Comparison of ENCODE assay signal across 13 cellular contexts in genomic region chr22:22884888-22885840, GRCh38. TPM values are rescaled to one million over a fixed set of nuclear protein-coding genes. Genes with fewer than 3 reads are reported as not detected.
A peak's percentile ranks its signal among the peaks of the same experiment; 100 is the strongest.
DNase-seq lines count a peak whose midpoint lies in the region; ATAC-seq and TF ChIP-seq lines count a peak whose summit lies in the region.
"Had no signal": no experiment of that assay in that cellular context is flagged by ENCODE, and none has a peak within 500 bp of the region (broad histone marks: within the 10 kb centered on the region; RNA-seq: fewer than 3 reads in every experiment).

No MANE protein-coding gene starts in this region.

- intact Hi-C loops in activated CD4-positive, alpha-beta T cell treated with anti-CD3 and anti-CD28 coated beads, Interleukin-2, amount 10 ng/mL, durations not matched to agents 24 days and 14 days (cut with micrococcal nuclease), result loop anchor here (5.0 to 10.0 kb wide), 5 partner anchors 42 to 130 kb away; no protein-coding TSS in a partner anchor
- intact Hi-C loops in activated B cell treated with CpG ODN at 0.5 μM for 24 hours (cut with micrococcal nuclease), result loop anchor here (1.0 to 5.0 kb wide), 11 partner anchors 30 to 463 kb away; no protein-coding TSS in a partner anchor

- H3K9me3 Mint-ChIP-seq in activated CD4-positive, alpha-beta T cell treated with anti-CD3 and anti-CD28 coated beads, Interleukin-2, amount 10 ng/mL, durations not matched to agents 24 days and 14 days, result no peaks in the 10 kb centered on the region
- no peaks in the 10 kb centered on the region for H3K9me3 Mint-ChIP-seq in activated B cell treated with CpG ODN at 0.5 μM for 24 hours

- CTCF ChIA-PET in activated B cell treated with CpG ODN at 0.5 μM for 24 hours (lab: Charles Lee), result interaction anchor here (0.7 to 11.1 kb wide), 29 partner anchors 9 to 677 kb away, joined by 3 to 365 read pairs (median 7); no protein-coding TSS in a partner anchor

- peaks cover 30% of the 10 kb centered on the region for H3K27me3 Mint-ChIP-seq in activated CD4-positive, alpha-beta T cell treated with anti-CD3 and anti-CD28 coated beads, Interleukin-2, amount 10 ng/mL, durations not matched to agents 24 days and 14 days
- peaks cover 6% of the 10 kb centered on the region for H3K27me3 Mint-ChIP-seq in activated B cell treated with CpG ODN at 0.5 μM for 24 hours

- ATAC-seq in HG02870 (IDR thresholded peaks at IDR 0.05; ENCODE audit: unreplicated experiment) (peak; percentile 62), activated B cell treated with CpG ODN at 0.5 μM for 24 hours (ENCODE audit: low read depth) (peak; percentile 72)

- no peaks in the 10 kb centered on the region for H3K4me1 ChIP-seq in HAP-1
- H3K4me1 ChIP-seq: adrenal gland had no signal

- in situ Hi-C loops in HAP-1 (cut with MboI; ENCODE audit: low sequenced_read_pairs), result loop anchor here (10.0 kb wide), 1 partner anchor 290 kb away; no protein-coding TSS in a partner anchor

- H3K27me3 ChIP-seq in HAP-1 (ENCODE audit: low read depth), result peaks cover 9% of the 10 kb centered on the region
- H3K27me3 ChIP-seq: adrenal gland had no signal

- POLR2A ChIA-PET in activated B cell treated with CpG ODN at 0.5 μM for 24 hours (lab: Charles Lee), result interaction anchor here (0.6 to 11.1 kb wide), 18 partner anchors 9 to 689 kb away, joined by 3 to 701 read pairs (median 10); no protein-coding TSS in a partner anchor

- DNase-seq in activated CD4-positive, alpha-beta T cell treated with anti-CD3 and anti-CD28 coated beads, Interleukin-2, amount 10 ng/mL, durations not matched to agents 24 days and 14 days, result peak; percentile 80
- DNase-seq in activated CD4-positive, alpha-beta T cell treated with anti-CD3 and anti-CD28 coated beads, Interleukin-2, amount 50 U/mL, for 4 hours, result no peak
- DNase-seq in activated B cell treated with CpG ODN at 0.5 μM for 24 hours (peak; percentile 80), NCI-H2196 (lab: John Stamatoyannopoulos, UW; ENCODE audit: unreplicated experiment) (no peak), DMS 273 treated with DMSO at 0.1 percent for 48 hours (lab: John Stamatoyannopoulos, UW) (no peak), HAP-1 (ENCODE audit: low spot score in 2 of 2) (no peak)
- DNase-seq in stimulated activated CD8-positive, alpha-beta memory T cell treated with anti-CD3 and anti-CD28 coated beads, Interleukin-2, amount 100 ng/mL, for 48 hours (ENCODE audit: low read depth in 2 of 2), result peak; percentile 39 to 54
- DNase-seq: GOT3, NCI-H526 treated with DMSO at 0.1 percent for 48 hours had no signal

- H3K4me3 Mint-ChIP-seq in activated CD4-positive, alpha-beta T cell treated with anti-CD3 and anti-CD28 coated beads, Interleukin-2, amount 10 ng/mL, durations not matched to agents 24 days and 14 days, result no peak overlapping the region
- peak overlapping the region; percentile 70 for H3K4me3 Mint-ChIP-seq in activated B cell treated with CpG ODN at 0.5 μM for 24 hours

- H3K9me3 ChIP-seq in HAP-1, result no peaks in the 10 kb centered on the region
- H3K9me3 ChIP-seq: adrenal gland had no signal

- no peak for TF ChIP-seq CTCF in activated B cell treated with CpG ODN at 0.5 μM for 24 hours (IDR thresholded peaks at IDR 0.05)

- no peak overlapping the region for H3K4me3 ChIP-seq in HAP-1
- H3K4me3 ChIP-seq: adrenal gland, skin epidermis had no signal

- H3K27ac Mint-ChIP-seq in activated CD4-positive, alpha-beta T cell treated with anti-CD3 and anti-CD28 coated beads, Interleukin-2, amount 10 ng/mL, durations not matched to agents 24 days and 14 days, result peak overlapping the region; percentile 45
- peak overlapping the region; percentile 83 for H3K27ac Mint-ChIP-seq in activated B cell treated with CpG ODN at 0.5 μM for 24 hours

- no peaks in the 10 kb centered on the region for H3K36me3 ChIP-seq in HAP-1 (replicated peaks)
- H3K36me3 ChIP-seq: adrenal gland had no signal

- peaks cover 14% of the 10 kb centered on the region for H3K4me1 Mint-ChIP-seq in activated CD4-positive, alpha-beta T cell treated with anti-CD3 and anti-CD28 coated beads, Interleukin-2, amount 10 ng/mL, durations not matched to agents 24 days and 14 days
- peaks cover 85% of the 10 kb centered on the region for H3K4me1 Mint-ChIP-seq in activated B cell treated with CpG ODN at 0.5 μM for 24 hours

- H3K36me3 Mint-ChIP-seq in activated CD4-positive, alpha-beta T cell treated with anti-CD3 and anti-CD28 coated beads, Interleukin-2, amount 10 ng/mL, durations not matched to agents 24 days and 14 days (ENCODE audit: low read depth), result no peaks in the 10 kb centered on the region
- H3K36me3 Mint-ChIP-seq in activated B cell treated with CpG ODN at 0.5 μM for 24 hours (ENCODE audit: low read depth), result peaks cover 15% of the 10 kb centered on the region

RNA-seq across cellular contexts. Expression of gene IGLL5, which starts 2.5 kb away (rescaled TPM):
- total RNA-seq in activated CD4-positive, alpha-beta T cell treated with anti-CD3 and anti-CD28 coated beads, Interleukin-2, amount 10 ng/mL, durations not matched to agents 24 days and 14 days, result not detected in 2 replicates
- total RNA-seq in activated B cell treated with CpG ODN at 0.5 μM for 24 hours, result 189 and 195 TPM in 2 replicates
- total RNA-seq: A673 had no signal

Comparison
In these comparisons a context has a peak if more than half of its experiments do, and no peak if none do; other contexts are left out.
1. DNase-seq: peak in activated CD4-positive, alpha-beta T cell treated with anti-CD3 and anti-CD28 coated beads, Interleukin-2, amount 10 ng/mL, durations not matched to agents 24 days and 14 days (single experiment), activated B cell treated with CpG ODN at 0.5 μM for 24 hours (single experiment) and stimulated activated CD8-positive, alpha-beta memory T cell treated with anti-CD3 and anti-CD28 coated beads, Interleukin-2, amount 100 ng/mL, for 48 hours (2 of 2); none in activated CD4-positive, alpha-beta T cell treated with anti-CD3 and anti-CD28 coated beads, Interleukin-2, amount 50 U/mL, for 4 hours (0 of 2), NCI-H2196 (single experiment), DMS 273 treated with DMSO at 0.1 percent for 48 hours (single experiment) and HAP-1 (0 of 2).
2. RNA of gene IGLL5, which starts 2.5 kb away (total RNA-seq): 189 to 195 TPM in activated B cell treated with CpG ODN at 0.5 μM for 24 hours; not detected in activated CD4-positive, alpha-beta T cell treated with anti-CD3 and anti-CD28 coated beads, Interleukin-2, amount 10 ng/mL, durations not matched to agents 24 days and 14 days; every median in the first group is over 100 times any median in the second.